In genomic region chr2:104701471-104701911, GRCh38 we compare ENCODE assay signal across 23 cellular contexts.
DNase-seq lines count a peak whose midpoint lies in the region; TF ChIP-seq lines count a peak whose summit lies in the region.
"Had no signal": no experiment of that assay in that cellular context is flagged by ENCODE, and none has a peak within 500 bp of the region (broad histone marks: within the 10 kb centered on the region; RNA-seq: fewer than 3 reads in every experiment).

No MANE protein-coding gene starts in this region.

- no peaks in the 10 kb centered on the region for H4K20me1 ChIP-seq in mammary epithelial cell (ENCODE audit: insufficient read depth, low read length)

- WGBS in mammary epithelial cell (ENCODE audit: low coverage, missing lambda C conversion rate): 18% methylated on average over 16 of the region's 17 CpGs

- CTCF ChIA-PET in mammary epithelial cell (lab: Charles Lee; ENCODE audit: low non-redundant PET): no interaction called here

- H3K4me3 ChIP-seq in mammary epithelial cell (replicated peaks in 1 of 3; ENCODE audit: insufficient read depth in 1 of 3, low read depth in 2 of 3, low read length in 3 of 3): no peak overlapping the region
- H3K4me3 ChIP-seq: GM23248, left lung, tibial nerve had no signal

- no TSS peak for BruUV-seq in mammary epithelial cell (replicated peaks; lab: Mats Ljungman, UMichigan)

- H3K27me3 ChIP-seq in mammary epithelial cell (ENCODE audit: insufficient read depth, low read length): no peaks in the 10 kb centered on the region
- H3K27me3 ChIP-seq: left lung, tibial nerve had no signal

- H3K79me2 ChIP-seq in mammary epithelial cell (ENCODE audit: insufficient read depth, low read length): no peaks in the 10 kb centered on the region
- H3K79me2 ChIP-seq: parathyroid adenoma had no signal

- intact Hi-C loops in mammary epithelial cell (cut with micrococcal nuclease): loop anchor here (10.0 kb wide), 1 partner anchor 97 kb away; no protein-coding TSS in a partner anchor

- H3K36me3 ChIP-seq in mammary epithelial cell (ENCODE audit: insufficient read depth, low read length): no peaks in the 10 kb centered on the region
- H3K36me3 ChIP-seq: left lung, tibial nerve had no signal

- no peak overlapping the region for H3K27ac ChIP-seq in mammary epithelial cell (ENCODE audit: insufficient read depth, low read depth, low read length)
- peak overlapping the region; percentile 36 for H3K27ac ChIP-seq in substantia nigra (ENCODE audit: low read depth, low read length, poor library complexity, severe bottlenecking)
- H3K27ac ChIP-seq: 22Rv1, GM23248, left lung, parathyroid adenoma, RWPE1, tibial nerve had no signal

- dilution Hi-C loops in mammary epithelial cell (cut with HindIII; ENCODE audit: low sequenced_read_pairs): no loop called here

- no peak overlapping the region for H3K9ac ChIP-seq in mammary epithelial cell (ENCODE audit: insufficient read depth, low read length)
- H3K9ac ChIP-seq: GM23248, parathyroid adenoma had no signal

- no peak for TF ChIP-seq CTCF in mammary epithelial cell (conservative IDR thresholded peaks at IDR 0.05 in 1 of 2, IDR thresholded peaks at IDR 0.05 in 1 of 2; ENCODE audit: extremely low read depth in 1 of 2, insufficient read depth in 1 of 2, low read depth in 1 of 2, low read length in 2 of 2)

- in situ Hi-C loops in mammary epithelial cell (cut with MboI; ENCODE audit: low sequenced_read_pairs in 2 of 2): no loop called here

- no peaks in the 10 kb centered on the region for H3K9me3 ChIP-seq in mammary epithelial cell (replicated peaks; ENCODE audit: insufficient read depth, low read length)
- H3K9me3 ChIP-seq: left lung, tibial nerve had no signal

- peak overlapping the region; percentile 83 for H2AFZ ChIP-seq in mammary epithelial cell (ENCODE audit: low read depth, low read length)
- H2AFZ ChIP-seq: GM23248, parathyroid adenoma had no signal

- DNase-seq in NCI-H1092 treated with DMSO at 0.1 percent for 48 hours (lab: John Stamatoyannopoulos, UW) (peak; percentile 0), NCI-H1092 (lab: John Stamatoyannopoulos, UW) (no peak), mammary epithelial cell (no peak), medulla oblongata (ENCODE audit: extremely low spot score) (peak; percentile 77), substantia nigra (lab: John Stamatoyannopoulos, UW) (peak in 39 of 49 donors; percentile 2 to 71 (median 38)), DMS79 (lab: John Stamatoyannopoulos, UW) (no peak), islet precursor cell (no peak), AG08395 (ENCODE audit: low spot score) (no peak)
- DNase-seq: activated CD4-positive, alpha-beta T cell treated with anti-CD3 and anti-CD28 coated beads for 4 hours; activated T-cell treated with anti-CD3 and anti-CD28 coated beads, Interleukin-2, amount 50 U/mL, for 4 hours; CD8-positive, alpha-beta T cell; GM23248; naive thymus-derived CD8-positive, alpha-beta T cell; NCI-H2171; NCI-H69; stimulated activated CD4-positive, alpha-beta T cell treated with anti-CD3 and anti-CD28 coated beads, Interleukin-15, amount 100 ng/mL, for 24 hours; stimulated activated naive CD8-positive, alpha-beta T cell treated with anti-CD3 and anti-CD28 coated beads, Interleukin-15, amount 100 ng/mL, for 72 hours; T-helper 17 cell had no signal

- peak overlapping the region; percentile 70 for H3K4me2 ChIP-seq in mammary epithelial cell (ENCODE audit: insufficient read depth, low read depth, low read length)

- H3K4me1 ChIP-seq in mammary epithelial cell (ENCODE audit: insufficient read depth, low read length): peaks cover 25% of the 10 kb centered on the region
- H3K4me1 ChIP-seq: left lung, parathyroid adenoma had no signal

Comparison
In these comparisons a context has a peak if more than half of its experiments do, and no peak if none do; other contexts are left out.
1. DNase-seq: peak in NCI-H1092 treated with DMSO at 0.1 percent for 48 hours (single experiment), medulla oblongata (single experiment) and substantia nigra (39 of 49); none in NCI-H1092 (single experiment), mammary epithelial cell (single experiment), DMS79 (single experiment), islet precursor cell (single experiment) and AG08395 (single experiment).